Comparison of ENCODE assay signal across 8 cellular contexts in the genomic region with DNA sequence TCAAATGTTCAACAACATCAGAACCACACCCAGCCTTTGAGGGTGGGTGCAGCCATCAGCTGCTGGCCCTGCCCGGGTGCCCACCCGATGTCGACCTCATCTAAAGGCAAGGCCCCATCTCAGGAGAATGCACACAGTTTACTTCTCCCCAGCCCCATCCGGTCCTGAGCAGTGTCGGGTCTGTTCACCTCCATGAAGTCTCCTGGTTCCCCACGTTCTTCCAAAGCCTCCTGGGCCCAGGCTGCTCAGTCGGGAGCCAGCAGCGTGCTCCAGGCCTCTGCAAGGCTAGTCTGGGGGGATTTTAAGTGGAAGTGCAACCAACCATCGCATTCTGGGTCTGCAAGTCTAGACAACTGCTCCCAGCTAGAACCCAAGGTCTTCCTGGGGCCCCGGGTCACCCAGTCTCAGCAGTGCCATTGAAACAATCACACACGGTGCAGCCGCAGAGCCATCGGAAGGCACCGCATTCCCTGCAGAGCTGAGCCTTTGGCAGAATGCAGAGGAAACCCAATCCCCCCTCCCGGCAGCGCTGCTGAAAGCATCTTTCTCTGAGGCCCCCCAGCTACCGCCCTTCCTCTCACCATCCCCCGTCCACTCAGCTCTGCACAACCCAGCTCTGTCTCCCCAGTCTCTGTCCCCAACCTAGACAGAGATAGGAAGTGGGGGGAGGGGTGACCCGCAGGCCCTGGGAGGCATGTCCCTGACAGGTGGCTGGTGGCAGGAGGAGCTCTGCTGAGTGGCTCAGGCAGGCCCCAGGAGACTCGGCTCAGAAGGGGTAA.
A peak's percentile ranks its signal among the peaks of the same experiment; 100 is the strongest.
DNase-seq lines count a peak whose midpoint lies in the region; ATAC-seq and TF ChIP-seq lines count a peak whose summit lies in the region.

No MANE protein-coding gene starts in this region.

- no peaks in the 10 kb centered on the region for H3K36me3 ChIP-seq in DND-41 (ENCODE audit: insufficient read depth, low read length)

- peak overlapping the region; percentile 40; the same call in 1 of the 2 replicates for H3K27ac ChIP-seq in DND-41 (ENCODE audit: low read length)

- in situ Hi-C loops in KBM-7 (cut with MboI; ENCODE audit: low pct_unique_long_range_greater_than_20kb, low sequenced_read_pairs): no loop called here

- no peaks in the 10 kb centered on the region for H3K79me2 ChIP-seq in DND-41 (ENCODE audit: insufficient read depth, low read length)

- H2AFZ ChIP-seq in DND-41 (ENCODE audit: low read depth, low read length): no peak overlapping the region

- peak overlapping the region; percentile 36 for H3K4me2 ChIP-seq in DND-41 (ENCODE audit: insufficient read depth, low read length)

- peaks cover 3% of the 10 kb centered on the region for H3K9me3 ChIP-seq in DND-41 (ENCODE audit: insufficient read depth, low read length, severe bottlenecking)

- no peak for TF ChIP-seq CTCF in DND-41 (IDR thresholded peaks at IDR 0.05; ENCODE audit: borderline replicate concordance, extremely low read depth, low read length, poor library complexity, severe bottlenecking)

- no peaks in the 10 kb centered on the region for H4K20me1 ChIP-seq in DND-41 (ENCODE audit: insufficient read depth, low read length)

- peak; percentile 98 for ATAC-seq in DND-41 (ENCODE audit: insufficient read depth, low read depth)
- ATAC-seq in GM19438 (IDR thresholded peaks at IDR 0.05; ENCODE audit: low read depth, unreplicated experiment): peak; percentile 72
- ATAC-seq in HG02588 (IDR thresholded peaks at IDR 0.05; ENCODE audit: unreplicated experiment): no peak
- ATAC-seq in GM19035 (IDR thresholded peaks at IDR 0.05; ENCODE audit: unreplicated experiment): no peak
- no peak for ATAC-seq in HG02973 (IDR thresholded peaks at IDR 0.05; ENCODE audit: unreplicated experiment)

- DNase-seq in DND-41: peak; percentile 90
- DNase-seq in KBM-7: peak; percentile 59
- peak; percentile 55 for DNase-seq in germinal center (ENCODE audit: low spot score)
- DNase-seq in middle frontal gyrus (ENCODE audit: extremely low spot score, low spot score): no peak

- H3K4me1 ChIP-seq in DND-41 (ENCODE audit: insufficient read depth, low read length): peaks cover 24% of the 10 kb centered on the region

- H3K4me3 ChIP-seq in DND-41 (ENCODE audit: low read depth in 1 of 2, low read length in 2 of 2): no peak overlapping the region

- H3K27me3 ChIP-seq in DND-41 (ENCODE audit: insufficient read depth, low read length, poor library complexity): no peaks in the 10 kb centered on the region

- no peak overlapping the region for H3K9ac ChIP-seq in DND-41 (ENCODE audit: low read depth, low read length)

Comparison
In these comparisons a context has a peak if more than half of its experiments do, and no peak if none do; other contexts are left out.
1. ATAC-seq: peak in DND-41 (single experiment) and GM19438 (single experiment); none in HG02588 (single experiment), GM19035 (single experiment) and HG02973 (single experiment).